ENCODE assay signal across 8 cellular contexts in genomic region chr17:7572338-7572587, GRCh38. TPM values are rescaled to one million over a fixed set of nuclear protein-coding genes. Genes with fewer than 3 reads are reported as not detected.
DNase-seq lines count a peak whose midpoint lies in the region; ATAC-seq and TF ChIP-seq lines count a peak whose summit lies in the region.

No MANE protein-coding gene starts in this region.

- no peaks in the 10 kb centered on the region for H3K9me3 ChIP-seq in heart right ventricle
- H3K9me3 ChIP-seq in hepatocyte (ENCODE audit: low read depth) = no peaks in the 10 kb centered on the region
- H3K9me3 ChIP-seq in stomach = no peaks in the 10 kb centered on the region

- H3K9me2 ChIP-seq in hepatocyte (replicated peaks; ENCODE audit: insufficient read depth) = no peaks in the 10 kb centered on the region

- intact Hi-C loops in heart right ventricle (cut with DNase I) (loop anchor here in 2 of 10 donors (2.0 to 10.0 kb wide), 3 partner anchors 115 to 317 kb away; partner anchors contain the start of genes CTDNEP1 (in 1 of the 2), EIF5A (in 1 of the 2), ELP5 (in 1 of the 2) and TP53 (in 1 of the 2)), Right ventricle myocardium inferior (cut with DNase I) (loop anchor here (5.0 to 10.0 kb wide), 2 partner anchors 180 to 283 kb away; partner anchors contain the start of genes CYB5D1, NAA38, PLSCR3 and TMEM88), stomach (cut with DNase I; ENCODE audit: low total_unique reads) (no loop called here)

- H3K36me3 ChIP-seq in heart right ventricle (peaks cover 9 to 74% (median 52%) of the 10 kb centered on the region in 9 donors), hepatocyte (replicated peaks; ENCODE audit: insufficient read depth, low read depth) (peaks cover 3% of the 10 kb centered on the region), stomach (peaks cover 42 to 79% (median 72%) of the 10 kb centered on the region in 4 donors)

- H3K4me1 ChIP-seq in heart right ventricle (peaks cover 14 to 49% (median 33%) of the 10 kb centered on the region in 9 donors), hepatocyte (ENCODE audit: insufficient read depth) (peaks cover 26% of the 10 kb centered on the region), stomach (peaks cover 31 to 48% (median 39%) of the 10 kb centered on the region in 4 donors)

- H3K27ac ChIP-seq in heart right ventricle (peak overlapping the region; percentile 1 to 99 (median 88)), VCaP (peak overlapping the region; percentile 94), hepatocyte (peak overlapping the region; percentile 92), stomach (peak overlapping the region; percentile 87 to 100 (median 99))

- TF ChIP-seq CTCF in heart right ventricle (IDR thresholded peaks at IDR 0.05) (no peak), VCaP (conservative IDR thresholded peaks at IDR 0.05) (no peak), hepatocyte (IDR thresholded peaks at IDR 0.05; ENCODE audit: poor library complexity) (no peak), stomach (IDR thresholded peaks at IDR 0.05) (no peak)

- no peaks in the 10 kb centered on the region for H3K27me3 ChIP-seq in heart right ventricle
- no peaks in the 10 kb centered on the region for H3K27me3 ChIP-seq in hepatocyte
- no peaks in the 10 kb centered on the region for H3K27me3 ChIP-seq in stomach

- H3K79me2 ChIP-seq in hepatocyte = peaks cover 55% of the 10 kb centered on the region

- peak overlapping the region; percentile 18 for H2AFZ ChIP-seq in hepatocyte

- peak overlapping the region; percentile 81 for H3K4me2 ChIP-seq in hepatocyte

- H3K4me3 ChIP-seq in heart right ventricle = peak overlapping the region; percentile 12 to 100 (median 90)
- peak overlapping the region; percentile 14 for H3K4me3 ChIP-seq in hepatocyte
- peak overlapping the region; percentile 33 to 98 (median 72) for H3K4me3 ChIP-seq in stomach

- no peak for TF ChIP-seq EP300 in stomach (IDR thresholded peaks at IDR 0.05)

- ATAC-seq in heart right ventricle (no peak), Right ventricle myocardium inferior (no peak), HG02970 (IDR thresholded peaks at IDR 0.05; ENCODE audit: low FRiP score, unreplicated experiment) (no peak)

- DNase-seq in heart right ventricle = peak in 1 of 2 donors; percentile 99
- no peak for DNase-seq in Right ventricle myocardium inferior (ENCODE audit: missing footprints)
- no peak for DNase-seq in hepatocyte (ENCODE audit: low spot score)
- no peak for DNase-seq in stomach
- no peak for DNase-seq in foreskin melanocyte
- DNase-seq in H4 (ENCODE audit: low spot score) = no peak

- TF ChIP-seq POLR2A in stomach (IDR thresholded peaks at IDR 0.05) = no peak

- peaks cover 39% of the 10 kb centered on the region for H4K20me1 ChIP-seq in hepatocyte (ENCODE audit: insufficient read depth, poor library complexity, severe bottlenecking)

- 0 to 1% methylated on average over 11 of the region's 11 CpGs for WGBS in heart right ventricle, 2 donors
- 0% methylated on average over 11 of the region's 11 CpGs for WGBS in hepatocyte (ENCODE audit: low lambda C conversion rate, missing lambda C conversion rate)
- 0 to 2% (median 1%) methylated on average over 7 to 11 of the region's 11 CpGs for WGBS in stomach, 5 donors

RNA-seq across cellular contexts. Expression of gene CD68, which starts 7.2 kb away (rescaled TPM):
- total RNA-seq in heart right ventricle (100 to 1,000 TPM in 1 of 10 donors, 10 to 100 TPM in 4, 1 to 10 TPM in 5; 4.7 to 128 (median 13.0) TPM), Right ventricle myocardium inferior (40.4 TPM), hepatocyte (64.0 and 75.5 TPM in 2 replicates), stomach (10 to 100 TPM; 11.1 to 19.2 (median 13.9) TPM)
- polyA plus RNA-seq in heart right ventricle (10 to 100 TPM; 15.7 to 40.0 TPM), hepatocyte (80.4 and 82.6 TPM in 2 replicates), stomach (10 to 100 TPM; 13.8 to 39.6 (median 28.9) TPM)
- 19.9 and 21.6 TPM in 2 replicates for total RNA-seq in H4 (2014; rRNA removed; shearing (Covaris generic))

RNA-seq across cellular contexts. Expression of gene SENP3, which starts 10.5 kb away (rescaled TPM):
- 10 to 100 TPM; 22.4 to 34.3 (median 27.1) TPM for total RNA-seq in heart right ventricle
- polyA plus RNA-seq in heart right ventricle = 10 to 100 TPM; 33.1 to 46.6 TPM
- total RNA-seq in Right ventricle myocardium inferior = 33.0 TPM
- total RNA-seq in hepatocyte = 61.1 and 71.2 TPM in 2 replicates
- polyA plus RNA-seq in hepatocyte = 33.7 and 35.4 TPM in 2 replicates
- 10 to 100 TPM; 22.0 to 78.6 (median 49.9) TPM for total RNA-seq in stomach
- 10 to 100 TPM; 39.3 to 55.0 (median 53.0) TPM for polyA plus RNA-seq in stomach
- 59.5 and 61.3 TPM in 2 replicates for total RNA-seq in H4 (2014; rRNA removed; shearing (Covaris generic))

RNA-seq across cellular contexts. Expression of gene MPDU1, which starts 11.4 kb away (rescaled TPM):
- total RNA-seq in heart right ventricle (10 to 100 TPM; 20.1 to 39.8 (median 23.5) TPM), Right ventricle myocardium inferior (32.0 TPM), hepatocyte (201 and 234 TPM in 2 replicates), stomach (100 to 1,000 TPM in 3 of 5 donors, 10 to 100 TPM in 2; 64.8 to 188 (median 117) TPM)
- polyA plus RNA-seq in heart right ventricle (10 to 100 TPM; 42.8 to 64.9 TPM), hepatocyte (109 and 113 TPM in 2 replicates), stomach (10 to 100 TPM; 27.2 to 67.4 (median 64.0) TPM)
- 146 and 193 TPM in 2 replicates for total RNA-seq in H4 (2014; rRNA removed; shearing (Covaris generic))

RNA-seq across cellular contexts. Expression of gene TNFSF13, which starts 13.7 kb away (rescaled TPM):
- total RNA-seq in heart right ventricle (10 to 100 TPM in 2 of 10 donors, 1 to 10 TPM in 8; 4.1 to 25.0 (median 6.9) TPM), Right ventricle myocardium inferior (13.5 TPM), hepatocyte (0.90 and 11.0 TPM in 2 replicates), stomach (10 to 100 TPM; 15.6 to 55.4 (median 22.6) TPM)
- polyA plus RNA-seq in heart right ventricle (1 to 10 TPM; 7.5 to 8.0 TPM), hepatocyte (2.4 and 5.4 TPM in 2 replicates), stomach (10 to 100 TPM; 24.0 to 35.9 (median 32.0) TPM)
- 0.43 TPM in 1 of 2 replicates, not detected in the other for total RNA-seq in H4 (2014; rRNA removed; shearing (Covaris generic))

RNA-seq across cellular contexts. Expression of gene SOX15, which starts 17.6 kb away (rescaled TPM):
- total RNA-seq in heart right ventricle = 1 to 10 TPM in 6 of 10 donors, under 1 TPM in 4; 0.23 to 1.7 (median 1.2) TPM
- polyA plus RNA-seq in heart right ventricle = 1 to 10 TPM in 1 of 2 donors, under 1 TPM in 1; 0.78 to 2.6 TPM
- 0.89 TPM for total RNA-seq in Right ventricle myocardium inferior
- total RNA-seq in hepatocyte = 0.13 and 0.44 TPM in 2 replicates
- 0.89 and 0.95 TPM in 2 replicates for polyA plus RNA-seq in hepatocyte
- total RNA-seq in stomach = 1 to 10 TPM in 1 of 5 donors, not detected in 4; 1.7 TPM
- 10 to 100 TPM in 1 of 3 donors, under 1 TPM in 2; 0.76 to 48.1 (median 0.81) TPM for polyA plus RNA-seq in stomach
- total RNA-seq in H4 (2014; rRNA removed; shearing (Covaris generic)) = not detected in 2 replicates

Comparison
In these comparisons a context has a peak if more than half of its experiments do, and no peak if none do; other contexts are left out.
1. H3K4me3 ChIP-seq: peak in every context shown above with its lines; median percentile 90 in heart right ventricle; 72 in stomach; 14 in hepatocyte.